1 cellular context compared by ENCODE assay signal in the genomic region with DNA sequence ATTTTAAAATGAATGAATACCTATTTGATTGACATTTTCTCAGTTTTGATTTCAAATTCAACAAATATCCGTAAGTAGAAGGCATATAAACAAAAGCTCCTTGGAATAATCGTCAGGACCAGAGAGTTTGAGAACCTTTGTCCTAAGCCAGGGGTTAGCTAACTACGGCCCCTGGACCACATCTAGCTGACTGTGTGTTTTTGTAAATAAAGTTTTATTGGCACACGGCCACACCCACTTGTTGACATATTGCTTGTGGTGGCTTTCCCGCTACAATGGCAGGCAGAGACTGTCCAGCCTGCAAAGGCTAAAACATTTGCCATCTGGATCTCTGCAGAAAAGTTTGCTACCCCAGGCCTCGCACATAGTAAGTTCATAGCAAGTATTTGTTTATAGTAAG.
A peak's percentile ranks its signal among the peaks of the same experiment; 100 is the strongest.
TF ChIP-seq lines count a peak whose summit lies in the region.

No MANE protein-coding gene starts in this region.

TF ChIP-seq in HepG2, 621 proteins besides CTCF, POLR2A, EP300 and RAD21 (continued from another document and continues in another):
- TF ChIP-seq, protein P1, sequence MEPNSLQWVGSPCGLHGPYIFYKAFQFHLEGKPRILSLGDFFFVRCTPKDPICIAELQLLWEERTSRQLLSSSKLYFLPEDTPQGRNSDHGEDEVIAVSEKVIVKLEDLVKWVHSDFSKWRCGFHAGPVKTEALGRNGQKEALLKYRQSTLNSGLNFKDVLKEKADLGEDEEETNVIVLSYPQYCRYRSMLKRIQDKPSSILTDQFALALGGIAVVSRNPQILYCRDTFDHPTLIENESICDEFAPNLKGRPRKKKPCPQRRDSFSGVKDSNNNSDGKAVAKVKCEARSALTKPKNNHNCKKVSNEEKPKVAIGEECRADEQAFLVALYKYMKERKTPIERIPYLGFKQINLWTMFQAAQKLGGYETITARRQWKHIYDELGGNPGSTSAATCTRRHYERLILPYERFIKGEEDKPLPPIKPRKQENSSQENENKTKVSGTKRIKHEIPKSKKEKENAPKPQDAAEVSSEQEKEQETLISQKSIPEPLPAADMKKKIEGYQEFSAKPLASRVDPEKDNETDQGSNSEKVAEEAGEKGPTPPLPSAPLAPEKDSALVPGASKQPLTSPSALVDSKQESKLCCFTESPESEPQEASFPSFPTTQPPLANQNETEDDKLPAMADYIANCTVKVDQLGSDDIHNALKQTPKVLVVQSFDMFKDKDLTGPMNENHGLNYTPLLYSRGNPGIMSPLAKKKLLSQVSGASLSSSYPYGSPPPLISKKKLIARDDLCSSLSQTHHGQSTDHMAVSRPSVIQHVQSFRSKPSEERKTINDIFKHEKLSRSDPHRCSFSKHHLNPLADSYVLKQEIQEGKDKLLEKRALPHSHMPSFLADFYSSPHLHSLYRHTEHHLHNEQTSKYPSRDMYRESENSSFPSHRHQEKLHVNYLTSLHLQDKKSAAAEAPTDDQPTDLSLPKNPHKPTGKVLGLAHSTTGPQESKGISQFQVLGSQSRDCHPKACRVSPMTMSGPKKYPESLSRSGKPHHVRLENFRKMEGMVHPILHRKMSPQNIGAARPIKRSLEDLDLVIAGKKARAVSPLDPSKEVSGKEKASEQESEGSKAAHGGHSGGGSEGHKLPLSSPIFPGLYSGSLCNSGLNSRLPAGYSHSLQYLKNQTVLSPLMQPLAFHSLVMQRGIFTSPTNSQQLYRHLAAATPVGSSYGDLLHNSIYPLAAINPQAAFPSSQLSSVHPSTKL (CRISPR knock-in tag; IDR thresholded peaks at IDR 0.05): 0 out of 2 replicates have a peak, but pooled peaks have one; percentile 12
- TF ChIP-seq ZNF615 (CRISPR knock-in tag; IDR thresholded peaks at IDR 0.05; ENCODE audit: borderline replicate concordance): no peak
- TF ChIP-seq HMG20A (CRISPR knock-in tag; IDR thresholded peaks at IDR 0.05; ENCODE audit: borderline replicate concordance): no peak
- no peak for TF ChIP-seq PCBP2 (optimal IDR thresholded peaks at IDR 0.05; ENCODE audit: low read depth, low read length, poor library complexity, severe bottlenecking)
- no peak for TF ChIP-seq ZNF431 (CRISPR knock-in tag; IDR thresholded peaks at IDR 0.05; ENCODE audit: borderline replicate concordance, low read depth)
- TF ChIP-seq KDM5B (CRISPR knock-in tag; IDR thresholded peaks at IDR 0.05; ENCODE audit: borderline replicate concordance): no peak
- no peak for TF ChIP-seq ZNF232 (CRISPR knock-in tag; IDR thresholded peaks at IDR 0.05; ENCODE audit: borderline replicate concordance)
- TF ChIP-seq ZNF496 (CRISPR knock-in tag; IDR thresholded peaks at IDR 0.05; ENCODE audit: insufficient replicate concordance): no peak
- TF ChIP-seq SALL2 (CRISPR knock-in tag; IDR thresholded peaks at IDR 0.05): no peak
- no peak for TF ChIP-seq GTF3A (CRISPR knock-in tag; conservative IDR thresholded peaks at IDR 0.05)
- TF ChIP-seq, protein P2, sequence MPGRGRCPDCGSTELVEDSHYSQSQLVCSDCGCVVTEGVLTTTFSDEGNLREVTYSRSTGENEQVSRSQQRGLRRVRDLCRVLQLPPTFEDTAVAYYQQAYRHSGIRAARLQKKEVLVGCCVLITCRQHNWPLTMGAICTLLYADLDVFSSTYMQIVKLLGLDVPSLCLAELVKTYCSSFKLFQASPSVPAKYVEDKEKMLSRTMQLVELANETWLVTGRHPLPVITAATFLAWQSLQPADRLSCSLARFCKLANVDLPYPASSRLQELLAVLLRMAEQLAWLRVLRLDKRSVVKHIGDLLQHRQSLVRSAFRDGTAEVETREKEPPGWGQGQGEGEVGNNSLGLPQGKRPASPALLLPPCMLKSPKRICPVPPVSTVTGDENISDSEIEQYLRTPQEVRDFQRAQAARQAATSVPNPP (CRISPR knock-in tag; IDR thresholded peaks at IDR 0.05): no peak
- TF ChIP-seq GATA4 (IDR thresholded peaks at IDR 0.05; ENCODE audit: borderline replicate concordance, low read depth): no peak
- 0 out of 2 replicates have a peak, but pooled peaks have one; percentile 17 for TF ChIP-seq SALL1 (CRISPR knock-in tag; IDR thresholded peaks at IDR 0.05)
- TF ChIP-seq, protein P3, sequence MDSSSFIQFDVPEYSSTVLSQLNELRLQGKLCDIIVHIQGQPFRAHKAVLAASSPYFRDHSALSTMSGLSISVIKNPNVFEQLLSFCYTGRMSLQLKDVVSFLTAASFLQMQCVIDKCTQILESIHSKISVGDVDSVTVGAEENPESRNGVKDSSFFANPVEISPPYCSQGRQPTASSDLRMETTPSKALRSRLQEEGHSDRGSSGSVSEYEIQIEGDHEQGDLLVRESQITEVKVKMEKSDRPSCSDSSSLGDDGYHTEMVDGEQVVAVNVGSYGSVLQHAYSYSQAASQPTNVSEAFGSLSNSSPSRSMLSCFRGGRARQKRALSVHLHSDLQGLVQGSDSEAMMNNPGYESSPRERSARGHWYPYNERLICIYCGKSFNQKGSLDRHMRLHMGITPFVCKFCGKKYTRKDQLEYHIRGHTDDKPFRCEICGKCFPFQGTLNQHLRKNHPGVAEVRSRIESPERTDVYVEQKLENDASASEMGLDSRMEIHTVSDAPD (CRISPR knock-in tag; IDR thresholded peaks at IDR 0.05): no peak
- TF ChIP-seq, protein P4, sequence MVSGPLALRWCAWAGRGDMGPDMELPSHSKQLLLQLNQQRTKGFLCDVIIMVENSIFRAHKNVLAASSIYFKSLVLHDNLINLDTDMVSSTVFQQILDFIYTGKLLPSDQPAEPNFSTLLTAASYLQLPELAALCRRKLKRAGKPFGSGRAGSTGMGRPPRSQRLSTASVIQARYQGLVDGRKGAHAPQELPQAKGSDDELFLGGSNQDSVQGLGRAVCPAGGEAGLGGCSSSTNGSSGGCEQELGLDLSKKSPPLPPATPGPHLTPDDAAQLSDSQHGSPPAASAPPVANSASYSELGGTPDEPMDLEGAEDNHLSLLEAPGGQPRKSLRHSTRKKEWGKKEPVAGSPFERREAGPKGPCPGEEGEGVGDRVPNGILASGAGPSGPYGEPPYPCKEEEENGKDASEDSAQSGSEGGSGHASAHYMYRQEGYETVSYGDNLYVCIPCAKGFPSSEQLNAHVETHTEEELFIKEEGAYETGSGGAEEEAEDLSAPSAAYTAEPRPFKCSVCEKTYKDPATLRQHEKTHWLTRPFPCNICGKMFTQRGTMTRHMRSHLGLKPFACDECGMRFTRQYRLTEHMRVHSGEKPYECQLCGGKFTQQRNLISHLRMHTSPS (CRISPR knock-in tag; IDR thresholded peaks at IDR 0.05; ENCODE audit: low read depth): no peak
- TF ChIP-seq, protein P5, sequence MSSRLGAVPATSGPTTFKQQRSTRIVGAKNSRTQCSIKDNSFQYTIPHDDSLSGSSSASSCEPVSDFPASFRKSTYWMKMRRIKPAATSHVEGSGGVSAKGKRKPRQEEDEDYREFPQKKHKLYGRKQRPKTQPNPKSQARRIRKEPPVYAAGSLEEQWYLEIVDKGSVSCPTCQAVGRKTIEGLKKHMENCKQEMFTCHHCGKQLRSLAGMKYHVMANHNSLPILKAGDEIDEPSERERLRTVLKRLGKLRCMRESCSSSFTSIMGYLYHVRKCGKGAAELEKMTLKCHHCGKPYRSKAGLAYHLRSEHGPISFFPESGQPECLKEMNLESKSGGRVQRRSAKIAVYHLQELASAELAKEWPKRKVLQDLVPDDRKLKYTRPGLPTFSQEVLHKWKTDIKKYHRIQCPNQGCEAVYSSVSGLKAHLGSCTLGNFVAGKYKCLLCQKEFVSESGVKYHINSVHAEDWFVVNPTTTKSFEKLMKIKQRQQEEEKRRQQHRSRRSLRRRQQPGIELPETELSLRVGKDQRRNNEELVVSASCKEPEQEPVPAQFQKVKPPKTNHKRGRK (CRISPR knock-in tag; IDR thresholded peaks at IDR 0.05): no peak
- TF ChIP-seq, protein P6, sequence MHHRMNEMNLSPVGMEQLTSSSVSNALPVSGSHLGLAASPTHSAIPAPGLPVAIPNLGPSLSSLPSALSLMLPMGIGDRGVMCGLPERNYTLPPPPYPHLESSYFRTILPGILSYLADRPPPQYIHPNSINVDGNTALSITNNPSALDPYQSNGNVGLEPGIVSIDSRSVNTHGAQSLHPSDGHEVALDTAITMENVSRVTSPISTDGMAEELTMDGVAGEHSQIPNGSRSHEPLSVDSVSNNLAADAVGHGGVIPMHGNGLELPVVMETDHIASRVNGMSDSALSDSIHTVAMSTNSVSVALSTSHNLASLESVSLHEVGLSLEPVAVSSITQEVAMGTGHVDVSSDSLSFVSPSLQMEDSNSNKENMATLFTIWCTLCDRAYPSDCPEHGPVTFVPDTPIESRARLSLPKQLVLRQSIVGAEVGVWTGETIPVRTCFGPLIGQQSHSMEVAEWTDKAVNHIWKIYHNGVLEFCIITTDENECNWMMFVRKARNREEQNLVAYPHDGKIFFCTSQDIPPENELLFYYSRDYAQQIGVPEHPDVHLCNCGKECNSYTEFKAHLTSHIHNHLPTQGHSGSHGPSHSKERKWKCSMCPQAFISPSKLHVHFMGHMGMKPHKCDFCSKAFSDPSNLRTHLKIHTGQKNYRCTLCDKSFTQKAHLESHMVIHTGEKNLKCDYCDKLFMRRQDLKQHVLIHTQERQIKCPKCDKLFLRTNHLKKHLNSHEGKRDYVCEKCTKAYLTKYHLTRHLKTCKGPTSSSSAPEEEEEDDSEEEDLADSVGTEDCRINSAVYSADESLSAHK (CRISPR knock-in tag; IDR thresholded peaks at IDR 0.05; ENCODE audit: borderline replicate concordance): no peak
- TF ChIP-seq ZNF446 (CRISPR knock-in tag; IDR thresholded peaks at IDR 0.05): no peak
- no peak for TF ChIP-seq NFYC (CRISPR knock-in tag; IDR thresholded peaks at IDR 0.05)
- no peak for TF ChIP-seq MTF1 (CRISPR knock-in tag; IDR thresholded peaks at IDR 0.05)
- TF ChIP-seq ZBTB38 (CRISPR knock-in tag; IDR thresholded peaks at IDR 0.05): no peak
- TF ChIP-seq, protein P7, sequence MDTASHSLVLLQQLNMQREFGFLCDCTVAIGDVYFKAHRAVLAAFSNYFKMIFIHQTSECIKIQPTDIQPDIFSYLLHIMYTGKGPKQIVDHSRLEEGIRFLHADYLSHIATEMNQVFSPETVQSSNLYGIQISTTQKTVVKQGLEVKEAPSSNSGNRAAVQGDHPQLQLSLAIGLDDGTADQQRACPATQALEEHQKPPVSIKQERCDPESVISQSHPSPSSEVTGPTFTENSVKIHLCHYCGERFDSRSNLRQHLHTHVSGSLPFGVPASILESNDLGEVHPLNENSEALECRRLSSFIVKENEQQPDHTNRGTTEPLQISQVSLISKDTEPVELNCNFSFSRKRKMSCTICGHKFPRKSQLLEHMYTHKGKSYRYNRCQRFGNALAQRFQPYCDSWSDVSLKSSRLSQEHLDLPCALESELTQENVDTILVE (CRISPR knock-in tag; IDR thresholded peaks at IDR 0.05): no peak
- TF ChIP-seq, protein P8, sequence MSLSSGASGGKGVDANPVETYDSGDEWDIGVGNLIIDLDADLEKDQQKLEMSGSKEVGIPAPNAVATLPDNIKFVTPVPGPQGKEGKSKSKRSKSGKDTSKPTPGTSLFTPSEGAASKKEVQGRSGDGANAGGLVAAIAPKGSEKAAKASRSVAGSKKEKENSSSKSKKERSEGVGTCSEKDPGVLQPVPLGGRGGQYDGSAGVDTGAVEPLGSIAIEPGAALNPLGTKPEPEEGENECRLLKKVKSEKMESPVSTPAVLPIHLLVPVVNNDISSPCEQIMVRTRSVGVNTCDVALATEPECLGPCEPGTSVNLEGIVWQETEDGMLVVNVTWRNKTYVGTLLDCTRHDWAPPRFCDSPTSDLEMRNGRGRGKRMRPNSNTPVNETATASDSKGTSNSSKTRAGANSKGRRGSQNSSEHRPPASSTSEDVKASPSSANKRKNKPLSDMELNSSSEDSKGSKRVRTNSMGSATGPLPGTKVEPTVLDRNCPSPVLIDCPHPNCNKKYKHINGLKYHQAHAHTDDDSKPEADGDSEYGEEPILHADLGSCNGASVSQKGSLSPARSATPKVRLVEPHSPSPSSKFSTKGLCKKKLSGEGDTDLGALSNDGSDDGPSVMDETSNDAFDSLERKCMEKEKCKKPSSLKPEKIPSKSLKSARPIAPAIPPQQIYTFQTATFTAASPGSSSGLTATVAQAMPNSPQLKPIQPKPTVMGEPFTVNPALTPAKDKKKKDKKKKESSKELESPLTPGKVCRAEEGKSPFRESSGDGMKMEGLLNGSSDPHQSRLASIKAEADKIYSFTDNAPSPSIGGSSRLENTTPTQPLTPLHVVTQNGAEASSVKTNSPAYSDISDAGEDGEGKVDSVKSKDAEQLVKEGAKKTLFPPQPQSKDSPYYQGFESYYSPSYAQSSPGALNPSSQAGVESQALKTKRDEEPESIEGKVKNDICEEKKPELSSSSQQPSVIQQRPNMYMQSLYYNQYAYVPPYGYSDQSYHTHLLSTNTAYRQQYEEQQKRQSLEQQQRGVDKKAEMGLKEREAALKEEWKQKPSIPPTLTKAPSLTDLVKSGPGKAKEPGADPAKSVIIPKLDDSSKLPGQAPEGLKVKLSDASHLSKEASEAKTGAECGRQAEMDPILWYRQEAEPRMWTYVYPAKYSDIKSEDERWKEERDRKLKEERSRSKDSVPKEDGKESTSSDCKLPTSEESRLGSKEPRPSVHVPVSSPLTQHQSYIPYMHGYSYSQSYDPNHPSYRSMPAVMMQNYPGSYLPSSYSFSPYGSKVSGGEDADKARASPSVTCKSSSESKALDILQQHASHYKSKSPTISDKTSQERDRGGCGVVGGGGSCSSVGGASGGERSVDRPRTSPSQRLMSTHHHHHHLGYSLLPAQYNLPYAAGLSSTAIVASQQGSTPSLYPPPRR (CRISPR knock-in tag; IDR thresholded peaks at IDR 0.05; ENCODE audit: borderline replicate concordance): no peak
- no peak for TF ChIP-seq ZNF432 (CRISPR knock-in tag; IDR thresholded peaks at IDR 0.05; ENCODE audit: borderline replicate concordance)
- TF ChIP-seq, protein P9, sequence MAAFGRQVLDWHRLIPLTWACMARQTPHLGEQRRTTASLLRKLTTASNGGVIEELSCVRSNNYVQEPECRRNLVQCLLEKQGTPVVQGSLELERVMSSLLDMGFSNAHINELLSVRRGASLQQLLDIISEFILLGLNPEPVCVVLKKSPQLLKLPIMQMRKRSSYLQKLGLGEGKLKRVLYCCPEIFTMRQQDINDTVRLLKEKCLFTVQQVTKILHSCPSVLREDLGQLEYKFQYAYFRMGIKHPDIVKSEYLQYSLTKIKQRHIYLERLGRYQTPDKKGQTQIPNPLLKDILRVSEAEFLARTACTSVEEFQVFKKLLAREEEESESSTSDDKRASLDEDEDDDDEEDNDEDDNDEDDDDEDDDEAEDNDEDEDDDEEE (CRISPR knock-in tag; IDR thresholded peaks at IDR 0.05): no peak
- TF ChIP-seq, protein P10, sequence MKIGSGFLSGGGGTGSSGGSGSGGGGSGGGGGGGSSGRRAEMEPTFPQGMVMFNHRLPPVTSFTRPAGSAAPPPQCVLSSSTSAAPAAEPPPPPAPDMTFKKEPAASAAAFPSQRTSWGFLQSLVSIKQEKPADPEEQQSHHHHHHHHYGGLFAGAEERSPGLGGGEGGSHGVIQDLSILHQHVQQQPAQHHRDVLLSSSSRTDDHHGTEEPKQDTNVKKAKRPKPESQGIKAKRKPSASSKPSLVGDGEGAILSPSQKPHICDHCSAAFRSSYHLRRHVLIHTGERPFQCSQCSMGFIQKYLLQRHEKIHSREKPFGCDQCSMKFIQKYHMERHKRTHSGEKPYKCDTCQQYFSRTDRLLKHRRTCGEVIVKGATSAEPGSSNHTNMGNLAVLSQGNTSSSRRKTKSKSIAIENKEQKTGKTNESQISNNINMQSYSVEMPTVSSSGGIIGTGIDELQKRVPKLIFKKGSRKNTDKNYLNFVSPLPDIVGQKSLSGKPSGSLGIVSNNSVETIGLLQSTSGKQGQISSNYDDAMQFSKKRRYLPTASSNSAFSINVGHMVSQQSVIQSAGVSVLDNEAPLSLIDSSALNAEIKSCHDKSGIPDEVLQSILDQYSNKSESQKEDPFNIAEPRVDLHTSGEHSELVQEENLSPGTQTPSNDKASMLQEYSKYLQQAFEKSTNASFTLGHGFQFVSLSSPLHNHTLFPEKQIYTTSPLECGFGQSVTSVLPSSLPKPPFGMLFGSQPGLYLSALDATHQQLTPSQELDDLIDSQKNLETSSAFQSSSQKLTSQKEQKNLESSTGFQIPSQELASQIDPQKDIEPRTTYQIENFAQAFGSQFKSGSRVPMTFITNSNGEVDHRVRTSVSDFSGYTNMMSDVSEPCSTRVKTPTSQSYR (CRISPR knock-in tag; IDR thresholded peaks at IDR 0.05; ENCODE audit: borderline replicate concordance): no peak
- TF ChIP-seq SAP130 (CRISPR knock-in tag; IDR thresholded peaks at IDR 0.05; ENCODE audit: low read depth): 0 out of 2 replicates have a peak, but pooled peaks have one; percentile 24
- TF ChIP-seq PRPF4 (IDR thresholded peaks at IDR 0.05; ENCODE audit: low read depth, low read length, poor library complexity, severe bottlenecking): no peak
